17 cellular contexts compared by ENCODE assay signal in genomic region chr1:184507604-184508289, GRCh38.
DNase-seq lines count a peak whose midpoint lies in the region; ATAC-seq and TF ChIP-seq lines count a peak whose summit lies in the region.
"Had no signal": no experiment of that assay in that cellular context is flagged by ENCODE, and none has a peak within 500 bp of the region (broad histone marks: within the 10 kb centered on the region; RNA-seq: fewer than 3 reads in every experiment).

No MANE protein-coding gene starts in this region.

- POLR2A ChIA-PET in SK-N-SH (lab: Yijun Ruan, JAX), result no interaction called here
- POLR2A ChIA-PET in activated CD4-positive, alpha-beta memory T cell treated with anti-CD3 and anti-CD28 coated beads, Interleukin-2, amount 10 ng/mL, durations not matched to agents 7 days and 5 days (lab: Charles Lee), result no interaction called here

- WGBS in SK-N-SH (ENCODE audit: low lambda C conversion rate), result 21% methylated on average over 1 of the region's 1 CpG

- H3K36me3 Mint-ChIP-seq in activated CD4-positive, alpha-beta memory T cell treated with anti-CD3 and anti-CD28 coated beads, Interleukin-2, amount 10 ng/mL, durations not matched to agents 7 days and 5 days (ENCODE audit: low read depth), result no peaks in the 10 kb centered on the region

- H2AFZ ChIP-seq in SK-N-SH (ENCODE audit: low read depth) (peak overlapping the region; percentile 82), osteoblast (ENCODE audit: low read length) (peak overlapping the region; percentile 72)

- H3K4me1 Mint-ChIP-seq in activated CD4-positive, alpha-beta memory T cell treated with anti-CD3 and anti-CD28 coated beads, Interleukin-2, amount 10 ng/mL, durations not matched to agents 7 days and 5 days, result no peaks in the 10 kb centered on the region
- H3K4me1 Mint-ChIP-seq: activated CD4-positive, alpha-beta T cell treated with anti-CD3 and anti-CD28 coated beads, Interleukin-2, amount 10 ng/mL, durations not matched to agents 24 days and 14 days had no signal

- TF ChIP-seq RAD21 in SK-N-SH (IDR thresholded peaks at IDR 0.05; ENCODE audit: low read length), result no peak

- no peaks in the 10 kb centered on the region for H3K9me2 ChIP-seq in SK-N-SH

- no peak for TF ChIP-seq CTCF in AG10803 (conservative IDR thresholded peaks at IDR 0.05; ENCODE audit: low read length)
- no peak for TF ChIP-seq CTCF in SK-N-SH (IDR thresholded peaks at IDR 0.05)
- TF ChIP-seq CTCF in fibroblast of the aortic adventitia (IDR thresholded peaks at IDR 0.05; ENCODE audit: insufficient read depth, low read length), result no peak
- no peak for TF ChIP-seq CTCF in osteoblast (IDR thresholded peaks at IDR 0.05; ENCODE audit: extremely low read depth, low read depth, low read length)

- H3K9ac ChIP-seq in SK-N-SH, result peak overlapping the region; percentile 4; the same call in 1 of the 2 replicates

- no peak overlapping the region for H3K27ac Mint-ChIP-seq in activated CD4-positive, alpha-beta memory T cell treated with anti-CD3 and anti-CD28 coated beads, Interleukin-2, amount 10 ng/mL, durations not matched to agents 7 days and 5 days
- H3K27ac Mint-ChIP-seq: activated CD4-positive, alpha-beta T cell treated with anti-CD3 and anti-CD28 coated beads, Interleukin-2, amount 10 ng/mL, durations not matched to agents 24 days and 14 days; H9 had no signal

- H3K27ac ChIP-seq in SK-N-SH (ENCODE audit: low read depth in 2 of 2, low read length in 1 of 2) (peak overlapping the region; percentile 59 to 95), osteoblast (ENCODE audit: low read depth, low read length) (peak overlapping the region; percentile 64)

- H3K9me3 Mint-ChIP-seq in activated CD4-positive, alpha-beta memory T cell treated with anti-CD3 and anti-CD28 coated beads, Interleukin-2, amount 10 ng/mL, durations not matched to agents 7 days and 5 days, result no peaks in the 10 kb centered on the region
- H3K9me3 Mint-ChIP-seq: activated CD4-positive, alpha-beta T cell treated with anti-CD3 and anti-CD28 coated beads, Interleukin-2, amount 10 ng/mL, durations not matched to agents 24 days and 14 days; H9 had no signal

- H3K36me3 ChIP-seq in SK-N-SH (replicated peaks in 1 of 2; ENCODE audit: control insufficient read depth in 1 of 2, insufficient read depth in 2 of 2, low read length in 1 of 2) (peaks cover 10 to 12% of the 10 kb centered on the region in 2 experiments), osteoblast (ENCODE audit: insufficient read depth, low read length) (no peaks in the 10 kb centered on the region)

- H3K79me2 ChIP-seq in SK-N-SH (ENCODE audit: insufficient read depth) (no peaks in the 10 kb centered on the region), osteoblast (ENCODE audit: insufficient read depth, low read length) (peaks cover 7% of the 10 kb centered on the region)

- H4K20me1 ChIP-seq in SK-N-SH (ENCODE audit: insufficient read depth), result no peaks in the 10 kb centered on the region
- no peaks in the 10 kb centered on the region for H4K20me1 ChIP-seq in osteoblast (ENCODE audit: insufficient read depth, low read length)

- H3K4me1 ChIP-seq in SK-N-SH (ENCODE audit: control insufficient read depth in 1 of 2, insufficient read depth in 2 of 2, low read depth in 1 of 2, low read length in 1 of 2) (peaks cover 5 to 25% of the 10 kb centered on the region in 2 experiments; a peak in 3 of 4 replicates), osteoblast (ENCODE audit: insufficient read depth, low read length) (peaks cover 12% of the 10 kb centered on the region)

- H3K27me3 Mint-ChIP-seq in activated CD4-positive, alpha-beta memory T cell treated with anti-CD3 and anti-CD28 coated beads, Interleukin-2, amount 10 ng/mL, durations not matched to agents 7 days and 5 days, result peaks cover 26% of the 10 kb centered on the region

- H3K4me3 ChIP-seq in AG10803 (ENCODE audit: low read length) (no peak overlapping the region), SK-N-SH (ENCODE audit: low read depth in 2 of 2, low read length in 1 of 2) (no peak overlapping the region), fibroblast of the aortic adventitia (ENCODE audit: low read depth, low read length) (no peak overlapping the region), osteoblast (ENCODE audit: insufficient read depth, low read length) (no peak overlapping the region)

- peaks cover 3% of the 10 kb centered on the region for H3F3A ChIP-seq in SK-N-SH (replicated peaks; ENCODE audit: insufficient read depth)

- peak overlapping the region; percentile 54 for H3K4me2 ChIP-seq in SK-N-SH
- peak overlapping the region; percentile 39 for H3K4me2 ChIP-seq in osteoblast (ENCODE audit: insufficient read depth, low read length)

- H3K9me3 ChIP-seq in SK-N-SH, result no peaks in the 10 kb centered on the region
- H3K9me3 ChIP-seq in osteoblast (ENCODE audit: low read depth, low read length), result no peaks in the 10 kb centered on the region

- no peak for ATAC-seq in GM19467 (IDR thresholded peaks at IDR 0.05; ENCODE audit: unreplicated experiment)
- ATAC-seq: sciatic nerve; stimulated activated naive CD8-positive, alpha-beta T cell treated with anti-CD3 and anti-CD28 coated beads, Interleukin-15, Interleukin-2, amounts not matched to agents 100 U/mL and 50 U/mL, for 24 hours had no signal

- no peaks in the 10 kb centered on the region for H3K27me3 ChIP-seq in SK-N-SH (ENCODE audit: insufficient read depth)
- no peaks in the 10 kb centered on the region for H3K27me3 ChIP-seq in osteoblast (ENCODE audit: insufficient read depth, low read length)

- no peak overlapping the region for H3K4me3 Mint-ChIP-seq in activated CD4-positive, alpha-beta memory T cell treated with anti-CD3 and anti-CD28 coated beads, Interleukin-2, amount 10 ng/mL, durations not matched to agents 7 days and 5 days
- H3K4me3 Mint-ChIP-seq: activated CD4-positive, alpha-beta T cell treated with anti-CD3 and anti-CD28 coated beads, Interleukin-2, amount 10 ng/mL, durations not matched to agents 24 days and 14 days; H9 had no signal

- CTCF ChIA-PET in SK-N-SH (lab: Yijun Ruan, JAX), result interaction anchor here (1.1 to 1.2 kb wide), 2 partner anchors 11 to 184 kb away, joined by 3 to 4 read pairs; no protein-coding TSS in a partner anchor
- CTCF ChIA-PET in activated CD4-positive, alpha-beta memory T cell treated with anti-CD3 and anti-CD28 coated beads, Interleukin-2, amount 10 ng/mL, durations not matched to agents 7 days and 5 days (lab: Charles Lee), result interaction anchor here (1.5 kb wide), 1 partner anchor 11 kb away, joined by 3 read pairs; no protein-coding TSS in a partner anchor

- TF ChIP-seq EP300 in SK-N-SH (IDR thresholded peaks at IDR 0.05; ENCODE audit: borderline replicate concordance in 1 of 2, low read depth in 1 of 2, low read length in 1 of 2), result no peak

- DNase-seq in AG10803 (ENCODE audit: low read depth), result peak; percentile 36
- no peak for DNase-seq in SK-N-SH
- DNase-seq in fibroblast of the aortic adventitia (ENCODE audit: low read depth), result peak; percentile 62
- no peak for DNase-seq in osteoblast (ENCODE audit: insufficient read length, low spot score, missing footprints)
- DNase-seq in NCI-H510A treated with DMSO at 0.1 percent for 48 hours (lab: John Stamatoyannopoulos, UW), result no peak
- no peak for DNase-seq in superior temporal gyrus (ENCODE audit: extremely low spot score)
- no peak for DNase-seq in activated CD4-positive, alpha-beta memory T cell treated with anti-CD3 and anti-CD28 coated beads, Interleukin-2, amount 10 ng/mL, durations not matched to agents 7 days and 5 days
- DNase-seq: activated CD4-positive, alpha-beta T cell treated with anti-CD3 and anti-CD28 coated beads, Interleukin-2, amount 10 ng/mL, durations not matched to agents 24 days and 14 days; anterior cingulate cortex; H9; left cardiac atrium; NCI-H2029 treated with DMSO at 0.1 percent for 48 hours; NCI-H82; RPMI8226; stimulated activated naive CD8-positive, alpha-beta T cell treated with anti-CD3 and anti-CD28 coated beads, Interleukin-15, Interleukin-2, amounts not matched to agents 100 U/mL and 50 U/mL, for 24 hours had no signal

TF ChIP-seq in SK-N-SH, 30 proteins besides CTCF, POLR2A, EP300 and RAD21:
- TF ChIP-seq JUND (IDR thresholded peaks at IDR 0.05), result no peak
- TF ChIP-seq MEF2A (IDR thresholded peaks at IDR 0.05; ENCODE audit: borderline replicate concordance, low read depth), result peak; percentile 73
- no peak for TF ChIP-seq YY1 (IDR thresholded peaks at IDR 0.05; ENCODE audit: low read depth)
- no peak for TF ChIP-seq FOXJ3 (CRISPR knock-in tag; IDR thresholded peaks at IDR 0.05)

Comparison
In these comparisons a context has a peak if more than half of its experiments do, and no peak if none do; other contexts are left out.
1. DNase-seq: peak in AG10803 (single experiment) and fibroblast of the aortic adventitia (single experiment); none in SK-N-SH (single experiment), osteoblast (single experiment), NCI-H510A treated with DMSO at 0.1 percent for 48 hours (single experiment), superior temporal gyrus (single experiment) and activated CD4-positive, alpha-beta memory T cell treated with anti-CD3 and anti-CD28 coated beads, Interleukin-2, amount 10 ng/mL, durations not matched to agents 7 days and 5 days (single experiment).